ENCODE assay signal across 10 cellular contexts in genomic region chr2:170897108-170897507, GRCh38.
"Had no signal": no experiment of that assay in that cellular context is flagged by ENCODE, and none has a peak within 500 bp of the region (broad histone marks: within the 10 kb centered on the region; RNA-seq: fewer than 3 reads in every experiment).

No MANE protein-coding gene starts in this region.

- H3K4me3 ChIP-seq: GM23248 had no signal

- DNase-seq: GM23248, GOT3, H9, HCEC 1CT, IMR-90, Karpas-422, KBM-7 had no signal

- FAIRE-seq: H54 had no signal

- H2AFZ ChIP-seq: GM23248 had no signal

- H3K9ac ChIP-seq: GM23248, KMS-11 had no signal

- H3K4me2 ChIP-seq: KMS-11 had no signal

- H3K27ac ChIP-seq: GM23248, HL-60, KMS-11 had no signal
